ENCODE assay signal across 24 cellular contexts in genomic region chr4:138542191-138542771, GRCh38.
DNase-seq lines count a peak whose midpoint lies in the region; ATAC-seq, FAIRE-seq and TF ChIP-seq lines count a peak whose summit lies in the region.
"Had no signal": no experiment of that assay in that cellular context is flagged by ENCODE, and none has a peak within 500 bp of the region (broad histone marks: within the 10 kb centered on the region; RNA-seq: fewer than 3 reads in every experiment).

No MANE protein-coding gene starts in this region.

- H3K27ac Mint-ChIP-seq in activated CD8-positive, alpha-beta T cell treated with anti-CD3 and anti-CD28 coated beads for 36 hours, result no peak overlapping the region
- H3K27ac Mint-ChIP-seq: activated CD4-positive, alpha-beta T cell treated with anti-CD3 and anti-CD28 coated beads for 36 hours; T-helper 1 cell treated with Interleukin-12 subunit alpha and Interleukin-12 subunit beta and Interleukin-4 antibody, amounts not matched to agents 30 μg/mL and 1 μg/mL, for 36 hours had no signal

- H3K4me1 Mint-ChIP-seq in activated CD8-positive, alpha-beta T cell treated with anti-CD3 and anti-CD28 coated beads for 36 hours (ENCODE audit: low read depth), result no peaks in the 10 kb centered on the region
- H3K4me1 Mint-ChIP-seq: activated CD4-positive, alpha-beta T cell treated with anti-CD3 and anti-CD28 coated beads for 36 hours had no signal

- no peaks in the 10 kb centered on the region for H3K27me3 ChIP-seq in RWPE2 (ENCODE audit: insufficient read depth, poor library complexity, severe bottlenecking)
- H3K27me3 ChIP-seq: BE2C had no signal

- no peaks in the 10 kb centered on the region for H3K36me3 ChIP-seq in RWPE2 (ENCODE audit: low read depth)
- H3K36me3 ChIP-seq: BE2C, prostate gland had no signal

- ATAC-seq in RWPE2 (ENCODE audit: low read depth), result peak; percentile 36; the same call in 2 of the 3 replicates
- no peak for ATAC-seq in activated CD8-positive, alpha-beta T cell treated with anti-CD3 and anti-CD28 coated beads for 36 hours
- ATAC-seq: A549; activated CD4-positive, alpha-beta T cell treated with anti-CD3 and anti-CD28 coated beads for 36 hours; K562 had no signal

- no peaks in the 10 kb centered on the region for H3K27me3 Mint-ChIP-seq in activated CD8-positive, alpha-beta T cell treated with anti-CD3 and anti-CD28 coated beads for 36 hours
- H3K27me3 Mint-ChIP-seq: activated CD4-positive, alpha-beta T cell treated with anti-CD3 and anti-CD28 coated beads for 36 hours had no signal

- no peaks in the 10 kb centered on the region for H3K36me3 Mint-ChIP-seq in activated CD8-positive, alpha-beta T cell treated with anti-CD3 and anti-CD28 coated beads for 36 hours (ENCODE audit: low read depth)

- H3K27ac ChIP-seq in RWPE2 (ENCODE audit: poor library complexity, severe bottlenecking), result no peak overlapping the region
- H3K27ac ChIP-seq: A549, prostate gland had no signal

- CTCF ChIA-PET in activated CD8-positive, alpha-beta T cell treated with anti-CD3 and anti-CD28 coated beads for 36 hours (lab: Charles Lee), result no interaction called here

- POLR2A ChIA-PET in activated CD8-positive, alpha-beta T cell treated with anti-CD3 and anti-CD28 coated beads for 36 hours (lab: Charles Lee), result no interaction called here

- TF ChIP-seq CTCF in RWPE2 (IDR thresholded peaks at IDR 0.05; ENCODE audit: poor library complexity, severe bottlenecking), result no peak
- TF ChIP-seq CTCF in activated CD8-positive, alpha-beta T cell treated with anti-CD3 and anti-CD28 coated beads for 36 hours (IDR thresholded peaks at IDR 0.05), result no peak

- peaks cover 8% of the 10 kb centered on the region for H3K4me1 ChIP-seq in RWPE2 (ENCODE audit: insufficient read depth, poor library complexity, severe bottlenecking)
- H3K4me1 ChIP-seq: A549, BE2C, prostate gland had no signal

- TF ChIP-seq POLR2A in H54 (IDR thresholded peaks at IDR 0.05; ENCODE audit: low read depth, low read length), result no peak

- H3K4me3 Mint-ChIP-seq in activated CD8-positive, alpha-beta T cell treated with anti-CD3 and anti-CD28 coated beads for 36 hours, result no peak overlapping the region
- H3K4me3 Mint-ChIP-seq: activated CD4-positive, alpha-beta T cell treated with anti-CD3 and anti-CD28 coated beads for 36 hours; T-helper 1 cell treated with Interleukin-12 subunit alpha and Interleukin-12 subunit beta and Interleukin-4 antibody, amounts not matched to agents 30 μg/mL and 1 μg/mL, for 36 hours had no signal

- peak; percentile 48 for FAIRE-seq in H54 (lab: Jason Lieb, UNC)
- FAIRE-seq: A549, colon, K562 had no signal

- intact Hi-C loops in activated CD8-positive, alpha-beta T cell treated with anti-CD3 and anti-CD28 coated beads for 36 hours (cut with micrococcal nuclease), result no loop called here

- H3K9me3 ChIP-seq in RWPE2 (ENCODE audit: severe bottlenecking), result peaks cover 2% of the 10 kb centered on the region
- H3K9me3 ChIP-seq: A549, BE2C, prostate gland had no signal

- H3K4me3 ChIP-seq in RWPE2 (ENCODE audit: severe bottlenecking), result no peak overlapping the region
- H3K4me3 ChIP-seq: A549, K562, lung, prostate gland had no signal

- DNase-seq in A172 (ENCODE audit: low spot score) (peak; percentile 37), H54 (ENCODE audit: insufficient read length, low spot score) (no peak), RWPE2 (ENCODE audit: low spot score) (no peak), glomerular visceral epithelial cell (ENCODE audit: extremely low spot score) (peak; percentile 66), AG08395 (ENCODE audit: low spot score) (no peak), NCI-H526 treated with DMSO at 0.1 percent for 48 hours (lab: John Stamatoyannopoulos, UW) (no peak)
- DNase-seq in stimulated activated CD4-positive, alpha-beta T cell treated with anti-CD3 and anti-CD28 coated beads, Interleukin-15, amount 100 ng/mL, for 24 hours, result no peak
- no peak for DNase-seq in activated CD8-positive, alpha-beta T cell treated with anti-CD3 and anti-CD28 coated beads for 36 hours
- DNase-seq: activated CD4-positive, alpha-beta T cell treated with anti-CD3 and anti-CD28 coated beads for 36 hours; activated CD8-positive, alpha-beta memory T cell treated with anti-CD3 and anti-CD28 coated beads for 24 hours; activated gamma-delta T cell treated with Interleukin-2 at 50 U/mL for 16 hours; activated T-cell treated with anti-CD3 and anti-CD28 coated beads, Interleukin-2, amount 50 U/mL, for 1 hour; BE2C; glutamatergic neuron; HCEC 1CT; NCI-H510A treated with DMSO at 0.1 percent for 48 hours; stimulated activated CD4-positive, alpha-beta T cell treated with anti-CD3 and anti-CD28 coated beads, Interleukin-1b, Interleukin-23, amount 100 ng/mL, for 48 hours; trophoblast cell had no signal

- H3K9me3 Mint-ChIP-seq in activated CD8-positive, alpha-beta T cell treated with anti-CD3 and anti-CD28 coated beads for 36 hours, result peaks cover 3% of the 10 kb centered on the region

Comparison
In these comparisons a context has a peak if more than half of its experiments do, and no peak if none do; other contexts are left out.
1. DNase-seq: peak in A172 (single experiment) and glomerular visceral epithelial cell (single experiment); none in H54 (single experiment), RWPE2 (single experiment), stimulated activated CD4-positive, alpha-beta T cell treated with anti-CD3 and anti-CD28 coated beads, Interleukin-15, amount 100 ng/mL, for 24 hours (single experiment), activated CD8-positive, alpha-beta T cell treated with anti-CD3 and anti-CD28 coated beads for 36 hours (single experiment), AG08395 (single experiment) and NCI-H526 treated with DMSO at 0.1 percent for 48 hours (single experiment).